Comparison of ENCODE assay signal across 19 cellular contexts in genomic region chr7:77908664-77909063, GRCh38.
DNase-seq lines count a peak whose midpoint lies in the region; ATAC-seq lines count a peak whose summit lies in the region.
"Had no signal": no experiment of that assay in that cellular context is flagged by ENCODE, and none has a peak within 500 bp of the region (broad histone marks: within the 10 kb centered on the region; RNA-seq: fewer than 3 reads in every experiment).

No MANE protein-coding gene starts in this region.

- peak; percentile 59 for DNase-seq in NCI-H2171 treated with DMSO at 0.1 percent for 48 hours (lab: John Stamatoyannopoulos, UW)
- no peak for DNase-seq in NCI-H2171 (lab: John Stamatoyannopoulos, UW)
- no peak for DNase-seq in T-helper 17 cell
- no peak for DNase-seq in stimulated activated naive B cell treated with anti-CD40 and anti-IgM and Interleukin-4, amounts not matched to agents 10 μg/mL and 1 μg/mL and 100 μg/mL, for 72 hours
- DNase-seq in activated CD4-positive, alpha-beta memory T cell treated with anti-CD3 and anti-CD28 coated beads, Interleukin-2, amount 10 ng/mL, durations not matched to agents 7 days and 5 days: no peak
- DNase-seq in midbrain (lab: John Stamatoyannopoulos, UW): no peak
- DNase-seq in central memory CD4-positive, alpha-beta T cell: no peak
- DNase-seq: AML-193; Calu3; CD8-positive, alpha-beta T cell; DND-41; GOT3; H7; HFFc6 had no signal

- no peaks in the 10 kb centered on the region for H3K9me3 Mint-ChIP-seq in IgD-negative memory B cell
- no peaks in the 10 kb centered on the region for H3K9me3 Mint-ChIP-seq in stimulated activated naive B cell treated with anti-CD40 and anti-IgM and Interleukin-4, amounts not matched to agents 10 μg/mL and 1 μg/mL and 100 μg/mL, for 72 hours
- H3K9me3 Mint-ChIP-seq in activated CD4-positive, alpha-beta memory T cell treated with anti-CD3 and anti-CD28 coated beads, Interleukin-2, amount 10 ng/mL, durations not matched to agents 7 days and 5 days: no peaks in the 10 kb centered on the region
- H3K9me3 Mint-ChIP-seq: CD14-positive monocyte; CD8-positive, alpha-beta T cell; HFFc6 had no signal

- H3K36me3 Mint-ChIP-seq in IgD-negative memory B cell: no peaks in the 10 kb centered on the region
- peaks cover 4% of the 10 kb centered on the region for H3K36me3 Mint-ChIP-seq in T-helper 17 cell (ENCODE audit: low read depth)
- peaks cover 7 to 18% of the 10 kb centered on the region in 2 donors for H3K36me3 Mint-ChIP-seq in stimulated activated naive B cell treated with anti-CD40 and anti-IgM and Interleukin-4, amounts not matched to agents 10 μg/mL and 1 μg/mL and 100 μg/mL, for 72 hours
- H3K36me3 Mint-ChIP-seq in activated CD4-positive, alpha-beta memory T cell treated with anti-CD3 and anti-CD28 coated beads, Interleukin-2, amount 10 ng/mL, durations not matched to agents 7 days and 5 days (ENCODE audit: low read depth): peaks cover 23% of the 10 kb centered on the region

- no peak for ATAC-seq in T-helper 17 cell
- no peak for ATAC-seq in stimulated activated naive B cell treated with anti-CD40 and anti-IgM and Interleukin-4, amounts not matched to agents 10 μg/mL and 1 μg/mL and 100 μg/mL, for 72 hours (replicated peaks)
- ATAC-seq: A549; CD8-positive, alpha-beta T cell; HCT116 had no signal

- peak overlapping the region in 2 of 3 donors; percentile 19 to 56 for H3K27ac Mint-ChIP-seq in IgD-negative memory B cell
- peak overlapping the region; percentile 6 for H3K27ac Mint-ChIP-seq in T-helper 17 cell
- H3K27ac Mint-ChIP-seq in stimulated activated naive B cell treated with anti-CD40 and anti-IgM and Interleukin-4, amounts not matched to agents 10 μg/mL and 1 μg/mL and 100 μg/mL, for 72 hours: peak overlapping the region; percentile 65
- no peak overlapping the region for H3K27ac Mint-ChIP-seq in activated CD4-positive, alpha-beta memory T cell treated with anti-CD3 and anti-CD28 coated beads, Interleukin-2, amount 10 ng/mL, durations not matched to agents 7 days and 5 days
- H3K27ac Mint-ChIP-seq: CD14-positive monocyte; CD8-positive, alpha-beta T cell; HFFc6 had no signal

- POLR2A ChIA-PET in activated CD4-positive, alpha-beta memory T cell treated with anti-CD3 and anti-CD28 coated beads, Interleukin-2, amount 10 ng/mL, durations not matched to agents 7 days and 5 days (lab: Charles Lee): no interaction called here

- no peak overlapping the region for H3K4me3 Mint-ChIP-seq in IgD-negative memory B cell
- H3K4me3 Mint-ChIP-seq in T-helper 17 cell: no peak overlapping the region
- no peak overlapping the region for H3K4me3 Mint-ChIP-seq in stimulated activated naive B cell treated with anti-CD40 and anti-IgM and Interleukin-4, amounts not matched to agents 10 μg/mL and 1 μg/mL and 100 μg/mL, for 72 hours
- no peak overlapping the region for H3K4me3 Mint-ChIP-seq in activated CD4-positive, alpha-beta memory T cell treated with anti-CD3 and anti-CD28 coated beads, Interleukin-2, amount 10 ng/mL, durations not matched to agents 7 days and 5 days
- H3K4me3 Mint-ChIP-seq: CD14-positive monocyte; CD8-positive, alpha-beta T cell; HFFc6 had no signal

- CTCF ChIA-PET in activated CD4-positive, alpha-beta memory T cell treated with anti-CD3 and anti-CD28 coated beads, Interleukin-2, amount 10 ng/mL, durations not matched to agents 7 days and 5 days (lab: Charles Lee): no interaction called here

- no peaks in the 10 kb centered on the region for H3K9me3 ChIP-seq in T-helper 17 cell (ENCODE audit: control insufficient read depth, low read length, poor library complexity, severe bottlenecking)
- H3K9me3 ChIP-seq: A549, BLaER1 had no signal

- H3K27me3 Mint-ChIP-seq in IgD-negative memory B cell: no peaks in the 10 kb centered on the region
- H3K27me3 Mint-ChIP-seq in T-helper 17 cell: no peaks in the 10 kb centered on the region
- H3K27me3 Mint-ChIP-seq in stimulated activated naive B cell treated with anti-CD40 and anti-IgM and Interleukin-4, amounts not matched to agents 10 μg/mL and 1 μg/mL and 100 μg/mL, for 72 hours: no peaks in the 10 kb centered on the region
- no peaks in the 10 kb centered on the region for H3K27me3 Mint-ChIP-seq in activated CD4-positive, alpha-beta memory T cell treated with anti-CD3 and anti-CD28 coated beads, Interleukin-2, amount 10 ng/mL, durations not matched to agents 7 days and 5 days

- peaks cover 25 to 49% (median 28%) of the 10 kb centered on the region in 3 donors for H3K4me1 Mint-ChIP-seq in IgD-negative memory B cell
- H3K4me1 Mint-ChIP-seq in T-helper 17 cell: peaks cover 11% of the 10 kb centered on the region
- peaks cover 17 to 26% of the 10 kb centered on the region in 2 donors for H3K4me1 Mint-ChIP-seq in stimulated activated naive B cell treated with anti-CD40 and anti-IgM and Interleukin-4, amounts not matched to agents 10 μg/mL and 1 μg/mL and 100 μg/mL, for 72 hours
- peaks cover 19% of the 10 kb centered on the region for H3K4me1 Mint-ChIP-seq in activated CD4-positive, alpha-beta memory T cell treated with anti-CD3 and anti-CD28 coated beads, Interleukin-2, amount 10 ng/mL, durations not matched to agents 7 days and 5 days
